Comparison of ENCODE assay signal across 29 cellular contexts in genomic region chr13:97880298-97880675, GRCh38.
DNase-seq lines count a peak whose midpoint lies in the region; ATAC-seq and TF ChIP-seq lines count a peak whose summit lies in the region.
"Had no signal": no experiment of that assay in that cellular context is flagged by ENCODE, and none has a peak within 500 bp of the region (broad histone marks: within the 10 kb centered on the region; RNA-seq: fewer than 3 reads in every experiment).

No MANE protein-coding gene starts in this region.

- in situ Hi-C loops in brain microvascular endothelial cell (cut with HindIII; ENCODE audit: low pct_ligation_motif_present, low sequenced_read_pairs): loop anchor here (25.0 kb wide), 1 partner anchor 532 kb away; no protein-coding TSS in a partner anchor

- H3K27me3 Mint-ChIP-seq in nephron (ENCODE audit: low read depth): no peaks in the 10 kb centered on the region

- no peak overlapping the region for H3K4me3 Mint-ChIP-seq in nephron
- H3K4me3 Mint-ChIP-seq: activated naive CD8-positive, alpha-beta T cell treated with anti-CD3 and anti-CD28 coated beads for 36 hours; naive B cell; T-helper 17 cell had no signal

- no peaks in the 10 kb centered on the region for H3K36me3 Mint-ChIP-seq in nephron (ENCODE audit: low read depth)
- H3K36me3 Mint-ChIP-seq: activated naive CD8-positive, alpha-beta T cell treated with anti-CD3 and anti-CD28 coated beads for 36 hours; naive B cell had no signal

- POLR2A ChIA-PET in A673 (lab: Charles Lee; ENCODE audit: low non-redundant PET): interaction anchor here (0.6 to 1.0 kb wide), 2 partner anchors 24 to 28 kb away, joined by 3 read pairs; no protein-coding TSS in a partner anchor

- intact Hi-C loops in A673 (cut with micrococcal nuclease; ENCODE audit: unreplicated experiment): no loop called here

- H3K36me3 ChIP-seq in A673 (ENCODE audit: insufficient read depth, low read length, poor library complexity, severe bottlenecking): no peaks in the 10 kb centered on the region
- no peaks in the 10 kb centered on the region for H3K36me3 ChIP-seq in brain microvascular endothelial cell (replicated peaks)
- H3K36me3 ChIP-seq: ascending aorta, gastroesophageal sphincter, thyroid gland had no signal

- peak overlapping the region; percentile 91 for H3K27ac ChIP-seq in A673 (ENCODE audit: low read depth, low read length, poor library complexity, severe bottlenecking)
- peak overlapping the region; percentile 81 for H3K27ac ChIP-seq in brain microvascular endothelial cell
- H3K27ac ChIP-seq: ascending aorta, C4-2B, gastroesophageal sphincter, hepatocyte, thyroid gland had no signal

- TF ChIP-seq CTCF in A673 (conservative IDR thresholded peaks at IDR 0.05; ENCODE audit: low read depth, low read length) (no peak), brain microvascular endothelial cell (IDR thresholded peaks at IDR 0.05; ENCODE audit: low read depth, low read length, missing control alignments) (peak; percentile 2), nephron (IDR thresholded peaks at IDR 0.05; ENCODE audit: unreplicated experiment in 3 of 3) (no peak)

- CTCF ChIA-PET in A673 (lab: Charles Lee): interaction anchor here (0.6 to 1.6 kb wide), 2 partner anchors 24 to 52 kb away, joined by 3 to 4 read pairs; no protein-coding TSS in a partner anchor

- peaks cover 23% of the 10 kb centered on the region for H3K4me1 ChIP-seq in A673 (ENCODE audit: insufficient read depth, low read length, poor library complexity, severe bottlenecking)
- H3K4me1 ChIP-seq: ascending aorta, Caco-2, gastroesophageal sphincter had no signal

- no peaks in the 10 kb centered on the region for H3K9me3 ChIP-seq in A673 (ENCODE audit: low read depth, low read length, poor library complexity, severe bottlenecking)
- H3K9me3 ChIP-seq: ascending aorta, Caco-2, gastroesophageal sphincter, thyroid gland had no signal

- no peaks in the 10 kb centered on the region for H3K9me3 Mint-ChIP-seq in nephron
- H3K9me3 Mint-ChIP-seq: activated naive CD8-positive, alpha-beta T cell treated with anti-CD3 and anti-CD28 coated beads for 36 hours had no signal

- ATAC-seq in GM18498 (IDR thresholded peaks at IDR 0.05; ENCODE audit: unreplicated experiment): no peak
- ATAC-seq: gastroesophageal sphincter; HepG2; left lobe of liver; stimulated activated naive CD8-positive, alpha-beta T cell treated with anti-CD3 and anti-CD28 coated beads, Interleukin-15, Interleukin-2, amounts not matched to agents 100 U/mL and 50 U/mL, for 24 hours; T-helper 17 cell had no signal

- H3K4me3 ChIP-seq in A673 (ENCODE audit: low read depth, low read length, poor library complexity, severe bottlenecking) (no peak overlapping the region), brain microvascular endothelial cell (ENCODE audit: low read depth, low read length) (no peak overlapping the region)
- H3K4me3 ChIP-seq: ascending aorta, gastroesophageal sphincter, hepatocyte, thyroid gland had no signal

- DNase-seq in A673 (ENCODE audit: low spot score) (peak; percentile 30), M059J (ENCODE audit: low read depth) (peak; percentile 42), brain microvascular endothelial cell (no peak), SIG-M5 treated with dmso at 0.1 percent for 504 hours (lab: John Stamatoyannopoulos, UW; ENCODE audit: unreplicated experiment) (no peak), NCI-H1436 treated with DMSO at 0.1 percent for 48 hours (lab: John Stamatoyannopoulos, UW) (no peak), kidney glomerular epithelial cell (lab: John Stamatoyannopoulos, UW) (no peak)
- DNase-seq: activated CD4-positive, alpha-beta T cell treated with anti-CD3 and anti-CD28 coated beads for 4 hours; activated effector memory CD4-positive, alpha-beta T cell treated with Interleukin-2 at 50 U/mL for 16 hours; activated naive CD8-positive, alpha-beta T cell treated with anti-CD3 and anti-CD28 coated beads for 36 hours; Caco-2; caudate nucleus; DMS79; GOT3; Kasumi-1; naive B cell; NCI-H1694 treated with DMSO at 0.1 percent for 48 hours; NCI-H526; SIG-M5; stimulated activated naive CD8-positive, alpha-beta T cell treated with anti-CD3 and anti-CD28 coated beads, Interleukin-15, Interleukin-2, amounts not matched to agents 100 U/mL and 50 U/mL, for 24 hours; T-helper 17 cell; thyroid gland had no signal

- H3K27ac Mint-ChIP-seq in nephron: peak overlapping the region; percentile 28 to 40 (median 31)
- H3K27ac Mint-ChIP-seq: activated naive CD8-positive, alpha-beta T cell treated with anti-CD3 and anti-CD28 coated beads for 36 hours; naive B cell; T-helper 17 cell had no signal

- peaks cover 43% of the 10 kb centered on the region for H3K4me1 Mint-ChIP-seq in nephron
- H3K4me1 Mint-ChIP-seq: activated naive CD8-positive, alpha-beta T cell treated with anti-CD3 and anti-CD28 coated beads for 36 hours; naive B cell; T-helper 17 cell had no signal

- BruUV-seq in A673 (replicated peaks; lab: Mats Ljungman, UMichigan): no TSS peak

- H3K27me3 ChIP-seq in A673 (replicated peaks; ENCODE audit: insufficient read depth, low read depth, low read length, poor library complexity): no peaks in the 10 kb centered on the region
- no peaks in the 10 kb centered on the region for H3K27me3 ChIP-seq in brain microvascular endothelial cell (replicated peaks)
- H3K27me3 ChIP-seq: ascending aorta, gastroesophageal sphincter, thyroid gland had no signal

Comparison
In these comparisons a context has a peak if more than half of its experiments do, and no peak if none do; other contexts are left out.
1. DNase-seq: peak in A673 (single experiment) and M059J (single experiment); none in brain microvascular endothelial cell (single experiment), SIG-M5 treated with dmso at 0.1 percent for 504 hours (single experiment), NCI-H1436 treated with DMSO at 0.1 percent for 48 hours (single experiment) and kidney glomerular epithelial cell (single experiment).